In genomic region chr10:104120903-104121484, GRCh38 we compare ENCODE assay signal across 8 cellular contexts. TPM values are rescaled to one million over a fixed set of nuclear protein-coding genes. Genes with fewer than 3 reads are reported as not detected.
DNase-seq lines count a peak whose midpoint lies in the region; ATAC-seq, FAIRE-seq and TF ChIP-seq lines count a peak whose summit lies in the region.

No MANE protein-coding gene starts in this region.

- peak; percentile 57 for FAIRE-seq in kidney (lab: Jason Lieb, UNC)

- peaks cover 27% of the 10 kb centered on the region for H3K4me1 Mint-ChIP-seq in chondrocyte (ENCODE audit: low read depth)

- intact Hi-C loops in kidney (cut with DNase I) = no loop called here

- no peaks in the 10 kb centered on the region for H3K36me3 ChIP-seq in kidney (ENCODE audit: control insufficient read depth in 1 of 2, insufficient read depth in 2 of 2, low read length in 2 of 2)

- H3K27me3 Mint-ChIP-seq in chondrocyte (ENCODE audit: low read depth) = no peaks in the 10 kb centered on the region

- peak overlapping the region; percentile 91 for H3K4me3 Mint-ChIP-seq in chondrocyte (ENCODE audit: unreplicated experiment)

- peaks cover 2 to 10% of the 10 kb centered on the region in 2 donors for H3K4me1 ChIP-seq in kidney (ENCODE audit: control insufficient read depth in 1 of 2, insufficient read depth in 1 of 2, low read depth in 1 of 2, low read length in 2 of 2)

- peak; percentile 81 for DNase-seq in GM12864 (ENCODE audit: low read depth)
- DNase-seq in NCI-H2196 treated with DMSO at 0.1 percent for 48 hours (lab: John Stamatoyannopoulos, UW; ENCODE audit: unreplicated experiment) = peak; percentile 34
- peak; percentile 66 for DNase-seq in activated CD4-positive, alpha-beta T cell treated with anti-CD3 and anti-CD28 coated beads for 1 hour
- DNase-seq in chondrocyte (ENCODE audit: low spot score) = no peak
- peak; percentile 95 for DNase-seq in kidney
- peak; percentile 65 to 69 for DNase-seq in stimulated activated CD4-positive, alpha-beta T cell treated with anti-CD3 and anti-CD28 coated beads, Interleukin-15, amount 100 ng/mL, for 1 hour (ENCODE audit: low read depth in 1 of 2, low spot score in 1 of 2)

- H3K9me3 ChIP-seq in kidney (ENCODE audit: control insufficient read depth in 1 of 2, low read length in 2 of 2) = no peaks in the 10 kb centered on the region

- peaks cover 3% of the 10 kb centered on the region for H3K36me3 Mint-ChIP-seq in chondrocyte (ENCODE audit: low read depth)

- TF ChIP-seq CTCF in GM12864 (IDR thresholded peaks at IDR 0.05; ENCODE audit: low read depth, low read length, missing control alignments) (no peak), chondrocyte (IDR thresholded peaks at IDR 0.05) (no peak), kidney (IDR thresholded peaks at IDR 0.05; ENCODE audit: borderline replicate concordance, extremely low read depth, insufficient read depth) (no peak)

- H3K27ac ChIP-seq in kidney (ENCODE audit: low read depth in 2 of 2, low read length in 2 of 2) = peak overlapping the region; percentile 99

- ATAC-seq in HG02943 (IDR thresholded peaks at IDR 0.05; ENCODE audit: low read depth, unreplicated experiment) (peak; percentile 24), GM19023 (IDR thresholded peaks at IDR 0.05; ENCODE audit: unreplicated experiment) (no peak)

- peak overlapping the region; percentile 99 for H3K27ac Mint-ChIP-seq in chondrocyte (ENCODE audit: unreplicated experiment)

- H3K9me3 Mint-ChIP-seq in chondrocyte (ENCODE audit: low read depth) = no peaks in the 10 kb centered on the region

- peak overlapping the region; percentile 58 for H3K4me3 ChIP-seq in GM12864 (ENCODE audit: low read depth, low read length)
- peak overlapping the region; percentile 77 to 82 for H3K4me3 ChIP-seq in kidney (ENCODE audit: low read length in 2 of 2)

- peak overlapping the region; percentile 90 to 91 for H3K9ac ChIP-seq in kidney (ENCODE audit: low read length in 2 of 2)

RNA-seq across cellular contexts. Expression of gene SFR1, which starts 1.0 kb away (rescaled TPM):
- total RNA-seq in chondrocyte (3.7 to 5.5 TPM (median 4.6 TPM) in 3 replicates), kidney (9.3 TPM)
- polyA plus RNA-seq in kidney (ENCODE audit: insufficient read depth, low read depth, low replicate concordance) = 7.3 TPM

RNA-seq across cellular contexts. Expression of gene COL17A1, which starts 35.3 kb away (rescaled TPM):
- not detected in 3 replicates for total RNA-seq in chondrocyte
- total RNA-seq in kidney = 10.8 TPM
- 0.58 TPM for polyA plus RNA-seq in kidney (ENCODE audit: insufficient read depth, low read depth, low replicate concordance)

Comparison
In these comparisons a context has a peak if more than half of its experiments do, and no peak if none do; other contexts are left out.
1. RNA of gene COL17A1, which starts 35.3 kb away (total RNA-seq): 10.8 TPM in kidney (single experiment); not detected in chondrocyte; every median in the first group is over 10 times any median in the second.